ENCODE assay signal across 19 cellular contexts in the genomic region with DNA sequence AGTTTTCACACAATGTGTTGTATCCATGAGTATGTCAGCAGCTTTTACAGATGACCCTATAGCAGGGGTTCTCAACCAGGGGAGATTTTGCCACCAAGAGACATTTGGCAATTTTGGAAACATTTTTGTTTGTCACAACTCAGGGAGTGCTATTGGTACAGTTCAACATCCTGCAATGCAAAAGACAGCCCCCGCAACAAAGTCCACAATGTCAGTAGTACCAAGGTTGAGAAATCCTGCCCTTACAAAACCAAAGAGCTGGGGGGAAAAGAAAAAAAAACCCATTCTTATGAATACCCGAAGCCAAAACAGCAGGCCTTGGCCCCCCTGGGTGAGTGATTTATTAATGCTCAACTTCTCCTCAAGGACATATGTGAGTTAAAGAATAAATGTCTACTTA.
"Had no signal": no experiment of that assay in that cellular context is flagged by ENCODE, and none has a peak within 500 bp of the region (broad histone marks: within the 10 kb centered on the region; RNA-seq: fewer than 3 reads in every experiment).

No MANE protein-coding gene starts in this region.

- H3K4me1 ChIP-seq: esophagus muscularis mucosa, gastrocnemius medialis, left ventricle myocardium inferior, right atrium auricular region had no signal

- H3K27ac Mint-ChIP-seq: immature natural killer cell, type B pancreatic cell had no signal

- H3K9me3 ChIP-seq: gastrocnemius medialis, neutrophil, right atrium auricular region had no signal

- H3K27me3 ChIP-seq: dorsolateral prefrontal cortex, esophagus muscularis mucosa, gastrocnemius medialis, neutrophil, right atrium auricular region had no signal

- H3K4me3 Mint-ChIP-seq: immature natural killer cell, naive B cell, type B pancreatic cell had no signal

- H3K4me3 ChIP-seq: dorsolateral prefrontal cortex, esophagus muscularis mucosa, gastrocnemius medialis, left ventricle myocardium inferior, lung, right atrium auricular region had no signal

- H3K27me3 Mint-ChIP-seq: naive B cell, type B pancreatic cell had no signal

- H3K4me1 Mint-ChIP-seq: immature natural killer cell had no signal

- ATAC-seq: gastrocnemius medialis had no signal

- DNase-seq: cortex of kidney; dorsolateral prefrontal cortex; effector memory CD4-positive, alpha-beta T cell; gastrocnemius medialis; glutamatergic neuron; immature natural killer cell; left ventricle myocardium inferior; mesendoderm; naive B cell; posterior cingulate gyrus; small intestine; stimulated activated CD4-positive, alpha-beta T cell treated with anti-CD3 and anti-CD28 coated beads, Interleukin-12 subunit alpha, Interleukin-12 subunit beta, amount 100 ng/mL, for 4 hours; stimulated activated CD4-positive, alpha-beta T cell treated with anti-CD3 and anti-CD28 coated beads, Interleukin-2, amount 100 ng/mL, for 48 hours; stimulated activated naive CD4-positive, alpha-beta T cell treated with Interleukin-2 at 50 U/mL for 16 hours had no signal

- H3K27ac ChIP-seq: dorsolateral prefrontal cortex, esophagus muscularis mucosa, gastrocnemius medialis, left ventricle myocardium inferior, neutrophil, right atrium auricular region had no signal

- H3K9me3 Mint-ChIP-seq: immature natural killer cell, type B pancreatic cell had no signal
